Comparison of ENCODE assay signal across 20 cellular contexts in the genomic region with DNA sequence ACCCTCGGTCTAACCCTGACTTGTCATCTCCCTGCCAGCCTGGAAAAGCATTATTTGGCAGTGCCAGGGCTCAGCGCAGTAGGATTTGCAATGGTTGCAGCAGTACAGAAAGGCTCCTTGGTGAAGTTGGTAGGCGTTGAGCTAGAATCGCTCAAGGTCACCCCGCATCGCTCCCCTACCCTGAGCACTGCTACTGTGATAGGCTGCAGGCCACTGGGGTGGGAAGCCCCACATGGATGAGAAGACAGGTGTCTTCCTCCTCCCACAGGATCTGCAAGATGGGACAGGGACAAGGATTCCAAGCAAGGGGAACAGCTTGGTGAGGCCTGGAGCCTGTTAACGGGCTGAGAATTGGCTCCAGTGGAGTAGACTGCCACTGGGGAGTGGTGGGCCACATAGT. TPM values are rescaled to one million over a fixed set of nuclear protein-coding genes. Genes with fewer than 3 reads are reported as not detected.
DNase-seq lines count a peak whose midpoint lies in the region; ATAC-seq and TF ChIP-seq lines count a peak whose summit lies in the region.
"Had no signal": no experiment of that assay in that cellular context is flagged by ENCODE, and none has a peak within 500 bp of the region (broad histone marks: within the 10 kb centered on the region; RNA-seq: fewer than 3 reads in every experiment).

No MANE protein-coding gene starts in this region.

- H3K27me3 ChIP-seq in CD8-positive, alpha-beta T cell (ENCODE audit: insufficient read depth, low read length), result no peaks in the 10 kb centered on the region
- no peaks in the 10 kb centered on the region for H3K27me3 ChIP-seq in Karpas-422 (ENCODE audit: low read length)
- H3K27me3 ChIP-seq: esophagus squamous epithelium, gastroesophageal sphincter, transverse colon had no signal

- no peaks in the 10 kb centered on the region for H3K9me3 Mint-ChIP-seq in CD8-positive, alpha-beta T cell
- no peaks in the 10 kb centered on the region for H3K9me3 Mint-ChIP-seq in activated naive CD8-positive, alpha-beta T cell (ENCODE audit: low read depth)
- H3K9me3 Mint-ChIP-seq: stimulated activated naive CD8-positive, alpha-beta T cell treated with anti-CD3 and anti-CD28 coated beads, Interleukin-15, amount 100 ng/mL, for 72 hours had no signal

- no peaks in the 10 kb centered on the region for H3K27me3 Mint-ChIP-seq in CD8-positive, alpha-beta T cell (ENCODE audit: low read depth)
- no peaks in the 10 kb centered on the region for H3K27me3 Mint-ChIP-seq in activated naive CD8-positive, alpha-beta T cell
- H3K27me3 Mint-ChIP-seq: stimulated activated naive CD8-positive, alpha-beta T cell treated with anti-CD3 and anti-CD28 coated beads, Interleukin-15, amount 100 ng/mL, for 72 hours; T-helper 17 cell had no signal

- H4K20me1 ChIP-seq in Karpas-422 (ENCODE audit: insufficient read depth, low read depth, low read length), result peaks cover 42% of the 10 kb centered on the region

- H3K4me1 Mint-ChIP-seq in CD8-positive, alpha-beta T cell (ENCODE audit: low read depth), result peaks cover 42% of the 10 kb centered on the region
- H3K4me1 Mint-ChIP-seq in activated naive CD8-positive, alpha-beta T cell (ENCODE audit: low read depth), result peaks cover 41% of the 10 kb centered on the region

- no peak overlapping the region for H3K4me3 ChIP-seq in CD8-positive, alpha-beta T cell (ENCODE audit: low read depth, low read length)
- H3K4me3 ChIP-seq in Karpas-422 (ENCODE audit: low read length), result no peak overlapping the region
- H3K4me3 ChIP-seq in mucosa of descending colon, result no peak overlapping the region
- H3K4me3 ChIP-seq: esophagus squamous epithelium, gastroesophageal sphincter, transverse colon had no signal

- DNase-seq in CD8-positive, alpha-beta T cell, result no peak
- DNase-seq in Karpas-422 (no peak), mucosa of descending colon (peak in 2 of 3 donors; percentile 14 to 32), NCI-H1694 treated with DMSO at 0.1 percent for 48 hours (lab: John Stamatoyannopoulos, UW) (no peak), DMS53 treated with DMSO at 0.1 percent for 48 hours (lab: John Stamatoyannopoulos, UW; ENCODE audit: unreplicated experiment) (no peak)
- DNase-seq: activated CD4-positive, alpha-beta T cell treated with anti-CD3 and anti-CD28 coated beads for 4 hours; activated gamma-delta T cell treated with Interleukin-2 at 50 U/mL for 16 hours; activated T-cell treated with anti-CD3 and anti-CD28 coated beads for 4 hours; DMS53; esophagus squamous epithelium; NCI-H2029; NCI-H226; NCI-H774; stimulated activated naive CD8-positive, alpha-beta T cell treated with anti-CD3 and anti-CD28 coated beads, Interleukin-15, amount 100 ng/mL, for 72 hours; T-helper 17 cell; transverse colon had no signal

- peak overlapping the region; percentile 73 for H3K27ac Mint-ChIP-seq in CD8-positive, alpha-beta T cell
- H3K27ac Mint-ChIP-seq in activated naive CD8-positive, alpha-beta T cell, result peak overlapping the region; percentile 88
- H3K27ac Mint-ChIP-seq: T-helper 17 cell had no signal

- no peak for TF ChIP-seq CTCF in CD8-positive, alpha-beta T cell (IDR thresholded peaks at IDR 0.05)
- TF ChIP-seq CTCF in mucosa of descending colon (IDR thresholded peaks at IDR 0.05), result no peak

- no peak overlapping the region for H2AFZ ChIP-seq in Karpas-422 (ENCODE audit: low read length)

- no peak overlapping the region for H3K4me2 ChIP-seq in Karpas-422 (ENCODE audit: low read depth, low read length, poor library complexity, severe bottlenecking)

- peaks cover 44% of the 10 kb centered on the region for H3K4me1 ChIP-seq in CD8-positive, alpha-beta T cell (ENCODE audit: insufficient read depth, low read length)
- H3K4me1 ChIP-seq in Karpas-422 (ENCODE audit: low read length) (peaks cover 36% of the 10 kb centered on the region), mucosa of descending colon (ENCODE audit: low read depth) (peaks cover 2% of the 10 kb centered on the region)
- H3K4me1 ChIP-seq: transverse colon had no signal

- CTCF ChIA-PET in CD8-positive, alpha-beta T cell (lab: Charles Lee), result interaction anchor here (1.3 to 29.3 kb wide), 5 partner anchors 9 to 276 kb away, joined by 3 to 730 read pairs (median 7); a partner anchor contains a TSS

- no peaks in the 10 kb centered on the region for H3K9me2 ChIP-seq in Karpas-422 (replicated peaks; ENCODE audit: insufficient read depth, low read length)

- H3K9me3 ChIP-seq in CD8-positive, alpha-beta T cell (ENCODE audit: low read length), result no peaks in the 10 kb centered on the region
- H3K9me3 ChIP-seq in Karpas-422 (ENCODE audit: low read length) (no peaks in the 10 kb centered on the region), mucosa of descending colon (no peaks in the 10 kb centered on the region)
- H3K9me3 ChIP-seq: esophagus squamous epithelium, gastroesophageal sphincter, transverse colon had no signal

- ATAC-seq in CD8-positive, alpha-beta T cell, result no peak
- ATAC-seq in mucosa of descending colon, result no peak
- ATAC-seq in GM21576 (IDR thresholded peaks at IDR 0.05; ENCODE audit: unreplicated experiment), result no peak
- no peak for ATAC-seq in HG02870 (IDR thresholded peaks at IDR 0.05; ENCODE audit: unreplicated experiment)
- ATAC-seq: gastroesophageal sphincter, T-helper 17 cell had no signal

- H3K79me2 ChIP-seq in Karpas-422 (ENCODE audit: low read length), result peaks cover 22% of the 10 kb centered on the region

- no peak overlapping the region for H3K4me3 Mint-ChIP-seq in CD8-positive, alpha-beta T cell
- no peak overlapping the region for H3K4me3 Mint-ChIP-seq in activated naive CD8-positive, alpha-beta T cell
- H3K4me3 Mint-ChIP-seq: stimulated activated naive CD8-positive, alpha-beta T cell treated with anti-CD3 and anti-CD28 coated beads, Interleukin-15, amount 100 ng/mL, for 72 hours; T-helper 17 cell had no signal

- H3K36me3 Mint-ChIP-seq in CD8-positive, alpha-beta T cell, result peaks cover 95% of the 10 kb centered on the region
- peaks cover 5% of the 10 kb centered on the region for H3K36me3 Mint-ChIP-seq in activated naive CD8-positive, alpha-beta T cell

- intact Hi-C loops in CD8-positive, alpha-beta T cell (cut with DNase I, micrococcal nuclease), result no loop called here
- intact Hi-C loops in mucosa of descending colon (cut with DNase I, micrococcal nuclease), result loop anchor here in 1 of 2 donors (10.0 kb wide), 1 partner anchor 242 kb away; no protein-coding TSS in a partner anchor

- H3K36me3 ChIP-seq in CD8-positive, alpha-beta T cell (ENCODE audit: insufficient read depth, low read length), result peaks cover 86% of the 10 kb centered on the region
- peaks cover 48% of the 10 kb centered on the region; the same call in 1 of the 2 replicates for H3K36me3 ChIP-seq in Karpas-422 (ENCODE audit: insufficient read depth, low read length)
- H3K36me3 ChIP-seq in mucosa of descending colon (ENCODE audit: low read depth), result peaks cover 39% of the 10 kb centered on the region

- peak overlapping the region; percentile 20; the same call in 1 of the 2 replicates for H3K9ac ChIP-seq in Karpas-422 (ENCODE audit: low read length)

- peak overlapping the region; percentile 48 for H3K27ac ChIP-seq in CD8-positive, alpha-beta T cell (ENCODE audit: low read depth, low read length)
- H3K27ac ChIP-seq in Karpas-422 (ENCODE audit: low read length), result peak overlapping the region; percentile 48; the same call in 1 of the 2 replicates
- H3K27ac ChIP-seq: esophagus squamous epithelium, gastroesophageal sphincter had no signal

- POLR2A ChIA-PET in CD8-positive, alpha-beta T cell (lab: Charles Lee), result interaction anchor here (1.3 to 1.9 kb wide), 2 partner anchors 10 to 162 kb away, joined by 3 to 16 read pairs; a partner anchor contains a TSS

RNA-seq across cellular contexts. Expression of a gene that starts 10.7 kb away (rescaled TPM):
- total RNA-seq in CD8-positive, alpha-beta T cell, result 100 to 1,000 TPM; 246 to 262 TPM
- total RNA-seq in Karpas-422 (2014; rRNA removed; shearing (Covaris generic); ENCODE audit: low replicate concordance), result 114 and 147 TPM in 2 replicates
- 100 to 1,000 TPM in 2 of 3 donors, 10 to 100 TPM in 1; 92.7 to 120 (median 110) TPM for total RNA-seq in mucosa of descending colon

Comparison
In these comparisons a context has a peak if more than half of its experiments do, and no peak if none do; other contexts are left out.
1. DNase-seq: peak in mucosa of descending colon (2 of 3); none in CD8-positive, alpha-beta T cell (0 of 7), Karpas-422 (single experiment), NCI-H1694 treated with DMSO at 0.1 percent for 48 hours (single experiment) and DMS53 treated with DMSO at 0.1 percent for 48 hours (single experiment).